In genomic region chr6:138817799-138818198, GRCh38 we compare ENCODE assay signal across 1 cellular context.
TF ChIP-seq lines count a peak whose summit lies in the region.

No MANE protein-coding gene starts in this region.

TF ChIP-seq in H1, 55 proteins besides CTCF, POLR2A, EP300 and RAD21 (continued from another document):
- TF ChIP-seq SRF (IDR thresholded peaks at IDR 0.05; ENCODE audit: low read depth, low read length): 0 out of 2 replicates have a peak, but pooled peaks have one; percentile 25
- TF ChIP-seq SIX5 (IDR thresholded peaks at IDR 0.05; ENCODE audit: low read depth, low read length): no peak
- no peak for TF ChIP-seq RFX5 (IDR thresholded peaks at IDR 0.05; ENCODE audit: borderline replicate concordance, low read depth, low read length)
- TF ChIP-seq SIRT6 (IDR thresholded peaks at IDR 0.05; ENCODE audit: low read length): no peak
- TF ChIP-seq ASH2L (IDR thresholded peaks at IDR 0.05; ENCODE audit: low read length): peak; percentile 99
- TF ChIP-seq NANOG (IDR thresholded peaks at IDR 0.05; ENCODE audit: insufficient read depth, low read depth, low read length, poor library complexity, severe bottlenecking): no peak
- TF ChIP-seq CHD1 (IDR thresholded peaks at IDR 0.05; ENCODE audit: low read depth, low read length): no peak
- no peak for TF ChIP-seq SUZ12 (IDR thresholded peaks at IDR 0.05; ENCODE audit: low read length)
- TF ChIP-seq YY1 (IDR thresholded peaks at IDR 0.05; ENCODE audit: low read depth, low read length): 0 out of 2 replicates have a peak, but pooled peaks have one; percentile 35
- TF ChIP-seq TBP (IDR thresholded peaks at IDR 0.05; ENCODE audit: low read depth, low read length): peak; percentile 42; the same call in 1 of the 2 replicates
- 0 out of 2 replicates have a peak, but pooled peaks have one; percentile 59 for TF ChIP-seq TAF1 (IDR thresholded peaks at IDR 0.05; ENCODE audit: low read depth, low read length)
- no peak for TF ChIP-seq ATF3 (IDR thresholded peaks at IDR 0.05; ENCODE audit: insufficient read depth, low read depth, low read length)
- no peak for TF ChIP-seq KDM5A (IDR thresholded peaks at IDR 0.05; ENCODE audit: low read length)
- no peak for TF ChIP-seq BACH1 (IDR thresholded peaks at IDR 0.05; ENCODE audit: low read length)
- TF ChIP-seq RXRA (IDR thresholded peaks at IDR 0.05; ENCODE audit: insufficient read depth, low read depth, low read length): 0 out of 2 replicates have a peak, but pooled peaks have one; percentile 39
- TF ChIP-seq POLR2AphosphoS5 (IDR thresholded peaks at IDR 0.05; ENCODE audit: low read depth, low read length): no peak
- TF ChIP-seq HDAC2 (IDR thresholded peaks at IDR 0.05; ENCODE audit: borderline replicate concordance in 1 of 2, low read depth in 2 of 2, low read length in 2 of 2): peak in 1 of 2 experiments; percentile 76; a peak in 1 of 4 replicates
- TF ChIP-seq CHD7 (IDR thresholded peaks at IDR 0.05; ENCODE audit: insufficient replicate concordance, low read length): no peak
- TF ChIP-seq ATF2 (IDR thresholded peaks at IDR 0.05; ENCODE audit: low read length): peak; percentile 88; the same call in 1 of the 2 replicates
- TF ChIP-seq KDM4A (IDR thresholded peaks at IDR 0.05; ENCODE audit: low read depth, low read length, severe bottlenecking): no peak
- TF ChIP-seq JUN (IDR thresholded peaks at IDR 0.05; ENCODE audit: low read depth, low read length): no peak
- TF ChIP-seq RBBP5 (IDR thresholded peaks at IDR 0.05; ENCODE audit: borderline replicate concordance, low read depth, low read length): peak; percentile 94; the same call in 1 of the 2 replicates
- no peak for TF ChIP-seq GTF2F1 (IDR thresholded peaks at IDR 0.05; ENCODE audit: borderline replicate concordance, low read depth, low read length)
- TF ChIP-seq BCL11A (IDR thresholded peaks at IDR 0.05; ENCODE audit: low read depth in 2 of 2, low read length in 2 of 2): peak in 1 of 2 experiments; percentile 49
- TF ChIP-seq SIN3A (conservative IDR thresholded peaks at IDR 0.05 in 1 of 2, IDR thresholded peaks at IDR 0.05 in 1 of 2; ENCODE audit: low read depth in 1 of 2, low read length in 2 of 2): no peak
- no peak for TF ChIP-seq KDM1A (IDR thresholded peaks at IDR 0.05; ENCODE audit: borderline replicate concordance, low read length)
- TF ChIP-seq TCF12 (IDR thresholded peaks at IDR 0.05; ENCODE audit: low read depth, low read length): no peak
- no peak for TF ChIP-seq EZH2 (IDR thresholded peaks at IDR 0.05; ENCODE audit: low read depth, low read length, severe bottlenecking)
- TF ChIP-seq POU5F1 (IDR thresholded peaks at IDR 0.05; ENCODE audit: low read depth, low read length): no peak
- TF ChIP-seq PHF8 (conservative IDR thresholded peaks at IDR 0.05; ENCODE audit: low read depth, low read length): no peak
- TF ChIP-seq SP1 (IDR thresholded peaks at IDR 0.05; ENCODE audit: low read depth, low read length): peak; percentile 91
- no peak for TF ChIP-seq JUND (IDR thresholded peaks at IDR 0.05; ENCODE audit: low read length)
- TF ChIP-seq MAFK (IDR thresholded peaks at IDR 0.05; ENCODE audit: low read depth, low read length): no peak
